ENCODE assay signal across 24 cellular contexts in genomic region chr12:131135311-131135785, GRCh38.
"Had no signal": no experiment of that assay in that cellular context is flagged by ENCODE, and none has a peak within 500 bp of the region (broad histone marks: within the 10 kb centered on the region; RNA-seq: fewer than 3 reads in every experiment).

No MANE protein-coding gene starts in this region.

- H3K4me3 ChIP-seq: coronary artery, dorsolateral prefrontal cortex, esophagus muscularis mucosa, gastrocnemius medialis had no signal

- ATAC-seq: activated CD8-positive, alpha-beta T cell treated with anti-CD3 and anti-CD28 coated beads, Interleukin-2, amount 10 ng/mL, durations not matched to agents 7 days and 5 days; activated T-cell treated with anti-CD3 and anti-CD28 coated beads, Interleukin-2, amount 50 U/mL, for 4 hours; activated T-helper 17 cell treated with anti-CD3 and anti-CD28 coated beads, Interleukin-2, amount 50 U/mL, for 72 hours; foreskin keratinocyte; gastrocnemius medialis; WTC11 had no signal

- H3K36me3 ChIP-seq: brain microvascular endothelial cell, gastrocnemius medialis had no signal

- H3K9me3 ChIP-seq: esophagus muscularis mucosa, gastrocnemius medialis had no signal

- H3K27ac ChIP-seq: brain microvascular endothelial cell, coronary artery, esophagus muscularis mucosa, foreskin keratinocyte, gastrocnemius medialis had no signal

- DNase-seq: activated CD4-positive, alpha-beta T cell treated with anti-CD3 and anti-CD28 coated beads for 1 hour; activated CD4-positive, alpha-beta T cell treated with anti-CD3 and anti-CD28 coated beads for 4 hours; activated CD4-positive, alpha-beta T cell treated with anti-CD3 and anti-CD28 coated beads, Interleukin-2, amount 10 ng/mL, durations not matched to agents 7 days and 5 days; activated CD4-positive, alpha-beta T cell treated with anti-CD3 and anti-CD28 coated beads, Interleukin-2, amount 50 U/mL, for 4 hours; activated CD8-positive, alpha-beta T cell treated with anti-CD3 and anti-CD28 coated beads, Interleukin-2, amount 10 ng/mL, durations not matched to agents 7 days and 5 days; activated gamma-delta T cell; activated naive CD4-positive, alpha-beta T cell; activated naive CD4-positive, alpha-beta T cell treated with anti-CD3 and anti-CD28 coated beads, Interleukin-2, amount 10 ng/mL, durations not matched to agents 7 days and 5 days; activated T-cell treated with anti-CD3 and anti-CD28 coated beads, Interleukin-2, amount 50 U/mL, for 4 hours; amniotic stem cell; anterior cingulate cortex; brain microvascular endothelial cell; effector memory CD4-positive, alpha-beta T cell; endodermal cell; foreskin keratinocyte; gastrocnemius medialis; glutamatergic neuron; T-helper 2 cell had no signal

- FAIRE-seq: astrocyte had no signal

- H3K27me3 ChIP-seq: brain microvascular endothelial cell, dorsolateral prefrontal cortex, esophagus muscularis mucosa, foreskin keratinocyte, gastrocnemius medialis had no signal

- H3K4me1 ChIP-seq: foreskin keratinocyte had no signal
